In genomic region chr13:73372691-73373627, GRCh38 we compare ENCODE assay signal across 1 cellular context.
TF ChIP-seq lines count a peak whose summit lies in the region.

No MANE protein-coding gene starts in this region.

TF ChIP-seq in GM23338, 12 proteins besides CTCF, POLR2A, EP300 and RAD21 (continued from another document):
- TF ChIP-seq, protein P1, sequence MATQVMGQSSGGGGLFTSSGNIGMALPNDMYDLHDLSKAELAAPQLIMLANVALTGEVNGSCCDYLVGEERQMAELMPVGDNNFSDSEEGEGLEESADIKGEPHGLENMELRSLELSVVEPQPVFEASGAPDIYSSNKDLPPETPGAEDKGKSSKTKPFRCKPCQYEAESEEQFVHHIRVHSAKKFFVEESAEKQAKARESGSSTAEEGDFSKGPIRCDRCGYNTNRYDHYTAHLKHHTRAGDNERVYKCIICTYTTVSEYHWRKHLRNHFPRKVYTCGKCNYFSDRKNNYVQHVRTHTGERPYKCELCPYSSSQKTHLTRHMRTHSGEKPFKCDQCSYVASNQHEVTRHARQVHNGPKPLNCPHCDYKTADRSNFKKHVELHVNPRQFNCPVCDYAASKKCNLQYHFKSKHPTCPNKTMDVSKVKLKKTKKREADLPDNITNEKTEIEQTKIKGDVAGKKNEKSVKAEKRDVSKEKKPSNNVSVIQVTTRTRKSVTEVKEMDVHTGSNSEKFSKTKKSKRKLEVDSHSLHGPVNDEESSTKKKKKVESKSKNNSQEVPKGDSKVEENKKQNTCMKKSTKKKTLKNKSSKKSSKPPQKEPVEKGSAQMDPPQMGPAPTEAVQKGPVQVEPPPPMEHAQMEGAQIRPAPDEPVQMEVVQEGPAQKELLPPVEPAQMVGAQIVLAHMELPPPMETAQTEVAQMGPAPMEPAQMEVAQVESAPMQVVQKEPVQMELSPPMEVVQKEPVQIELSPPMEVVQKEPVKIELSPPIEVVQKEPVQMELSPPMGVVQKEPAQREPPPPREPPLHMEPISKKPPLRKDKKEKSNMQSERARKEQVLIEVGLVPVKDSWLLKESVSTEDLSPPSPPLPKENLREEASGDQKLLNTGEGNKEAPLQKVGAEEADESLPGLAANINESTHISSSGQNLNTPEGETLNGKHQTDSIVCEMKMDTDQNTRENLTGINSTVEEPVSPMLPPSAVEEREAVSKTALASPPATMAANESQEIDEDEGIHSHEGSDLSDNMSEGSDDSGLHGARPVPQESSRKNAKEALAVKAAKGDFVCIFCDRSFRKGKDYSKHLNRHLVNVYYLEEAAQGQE (IDR thresholded peaks at IDR 0.05; ENCODE audit: unreplicated experiment): no peak
